Comparison of ENCODE assay signal across 11 cellular contexts in genomic region chr20:41428285-41428684, GRCh38.
DNase-seq lines count a peak whose midpoint lies in the region; ATAC-seq and TF ChIP-seq lines count a peak whose summit lies in the region.
"Had no signal": no experiment of that assay in that cellular context is flagged by ENCODE, and none has a peak within 500 bp of the region (broad histone marks: within the 10 kb centered on the region; RNA-seq: fewer than 3 reads in every experiment).

No MANE protein-coding gene starts in this region.

- ATAC-seq in activated T-cell treated with anti-CD3 and anti-CD28 coated beads, Interleukin-2, amount 50 U/mL, for 72 hours (replicated peaks in 1 of 2): peak; percentile 88 to 90
- no peak for ATAC-seq in HG03039 (IDR thresholded peaks at IDR 0.05; ENCODE audit: unreplicated experiment)

- no peak for TF ChIP-seq POLR2A in esophagus muscularis mucosa (IDR thresholded peaks at IDR 0.05; ENCODE audit: low read depth)

- H3K9me3 ChIP-seq in CD8-positive, alpha-beta memory T cell (ENCODE audit: low read length): no peaks in the 10 kb centered on the region
- H3K9me3 ChIP-seq in A673 (ENCODE audit: low read depth, low read length, poor library complexity, severe bottlenecking) (no peaks in the 10 kb centered on the region), esophagus muscularis mucosa (no peaks in the 10 kb centered on the region)

- H3K36me3 Mint-ChIP-seq in CD8-positive, alpha-beta memory T cell: peaks cover 21 to 86% (median 35%) of the 10 kb centered on the region in 3 donors
- peaks cover 13 to 15% of the 10 kb centered on the region in 2 donors for H3K36me3 Mint-ChIP-seq in activated T-cell treated with anti-CD3 and anti-CD28 coated beads, Interleukin-2, amount 50 U/mL, for 72 hours (ENCODE audit: insufficient read depth in 2 of 2)

- BruUV-seq in A673 (replicated peaks; lab: Mats Ljungman, UMichigan): no TSS peak

- POLR2A ChIA-PET in CD8-positive, alpha-beta memory T cell (lab: Charles Lee): no interaction called here
- POLR2A ChIA-PET in A673 (lab: Charles Lee; ENCODE audit: low non-redundant PET): no interaction called here

- H3K4me3 ChIP-seq in CD8-positive, alpha-beta memory T cell (ENCODE audit: low read length): no peak overlapping the region
- H3K4me3 ChIP-seq in A673 (ENCODE audit: low read depth, low read length, poor library complexity, severe bottlenecking) (no peak overlapping the region), esophagus muscularis mucosa (no peak overlapping the region)
- H3K4me3 ChIP-seq: dorsolateral prefrontal cortex had no signal

- WGBS in esophagus muscularis mucosa: 93% methylated on average over 2 of the region's 3 CpGs

- TF ChIP-seq EP300 in esophagus muscularis mucosa (IDR thresholded peaks at IDR 0.05): no peak

- H3K9me3 Mint-ChIP-seq in CD8-positive, alpha-beta memory T cell: no peaks in the 10 kb centered on the region
- peaks cover 0 to 2% of the 10 kb centered on the region in 2 donors for H3K9me3 Mint-ChIP-seq in activated T-cell treated with anti-CD3 and anti-CD28 coated beads, Interleukin-2, amount 50 U/mL, for 72 hours
- H3K9me3 Mint-ChIP-seq: type B pancreatic cell had no signal

- no peak for TF ChIP-seq CTCF in A673 (conservative IDR thresholded peaks at IDR 0.05; ENCODE audit: low read depth, low read length)
- TF ChIP-seq CTCF in esophagus muscularis mucosa (IDR thresholded peaks at IDR 0.05): no peak

- peaks cover 16% of the 10 kb centered on the region for H3K36me3 ChIP-seq in CD8-positive, alpha-beta memory T cell (ENCODE audit: insufficient read depth, low read length)
- peaks cover 5% of the 10 kb centered on the region for H3K36me3 ChIP-seq in A673 (ENCODE audit: insufficient read depth, low read length, poor library complexity, severe bottlenecking)
- peaks cover 7 to 52% (median 28%) of the 10 kb centered on the region in 4 donors for H3K36me3 ChIP-seq in esophagus muscularis mucosa

- H3K27me3 ChIP-seq in CD8-positive, alpha-beta memory T cell (ENCODE audit: insufficient read depth, low read length, poor library complexity, severe bottlenecking): no peaks in the 10 kb centered on the region
- no peaks in the 10 kb centered on the region for H3K27me3 ChIP-seq in A673 (replicated peaks; ENCODE audit: insufficient read depth, low read depth, low read length, poor library complexity)
- no peaks in the 10 kb centered on the region for H3K27me3 ChIP-seq in esophagus muscularis mucosa
- H3K27me3 ChIP-seq: dorsolateral prefrontal cortex had no signal

- no peak overlapping the region for H3K27ac ChIP-seq in CD8-positive, alpha-beta memory T cell (ENCODE audit: low read depth, low read length)
- H3K27ac ChIP-seq in A673 (ENCODE audit: low read depth, low read length, poor library complexity, severe bottlenecking): no peak overlapping the region
- no peak overlapping the region for H3K27ac ChIP-seq in esophagus muscularis mucosa (replicated peaks in 1 of 4)
- H3K27ac ChIP-seq: dorsolateral prefrontal cortex had no signal

- intact Hi-C loops in A673 (cut with micrococcal nuclease; ENCODE audit: unreplicated experiment) (no loop called here), esophagus muscularis mucosa (cut with DNase I) (no loop called here)

- H3K4me1 ChIP-seq in CD8-positive, alpha-beta memory T cell (ENCODE audit: insufficient read depth, low read length): peaks cover 23% of the 10 kb centered on the region
- peaks cover 24% of the 10 kb centered on the region for H3K4me1 ChIP-seq in A673 (ENCODE audit: insufficient read depth, low read length, poor library complexity, severe bottlenecking)
- peaks cover 7 to 58% (median 35%) of the 10 kb centered on the region in 4 donors for H3K4me1 ChIP-seq in esophagus muscularis mucosa

- peak in 3 of 5 donors; percentile 6 to 49 (median 41) for DNase-seq in CD8-positive, alpha-beta memory T cell
- peak; percentile 71 for DNase-seq in HS-5 (ENCODE audit: low read depth)
- peak; percentile 51 to 55 for DNase-seq in activated T-cell treated with anti-CD3 and anti-CD28 coated beads, Interleukin-2, amount 50 U/mL, for 72 hours
- peak; percentile 22 for DNase-seq in hepatic stellate cell (ENCODE audit: low spot score)
- no peak for DNase-seq in A673 (ENCODE audit: low spot score)
- no peak for DNase-seq in esophagus muscularis mucosa (ENCODE audit: extremely low spot score)
- no peak for DNase-seq in globus pallidus (ENCODE audit: low spot score)
- DNase-seq: dorsolateral prefrontal cortex, NCI-H446 had no signal

- no peaks in the 10 kb centered on the region for H3K27me3 Mint-ChIP-seq in CD8-positive, alpha-beta memory T cell
- no peaks in the 10 kb centered on the region for H3K27me3 Mint-ChIP-seq in activated T-cell treated with anti-CD3 and anti-CD28 coated beads, Interleukin-2, amount 50 U/mL, for 72 hours (ENCODE audit: low read depth)
- H3K27me3 Mint-ChIP-seq: type B pancreatic cell had no signal

- CTCF ChIA-PET in CD8-positive, alpha-beta memory T cell (lab: Charles Lee): interaction anchor here (0.7 to 1.3 kb wide), 2 partner anchors 18 to 19 kb away, joined by 3 read pairs; no protein-coding TSS in a partner anchor
- CTCF ChIA-PET in A673 (lab: Charles Lee): no interaction called here

- peaks cover 11 to 19% (median 16%) of the 10 kb centered on the region in 3 donors for H3K4me1 Mint-ChIP-seq in CD8-positive, alpha-beta memory T cell
- peaks cover 46% of the 10 kb centered on the region for H3K4me1 Mint-ChIP-seq in activated T-cell treated with anti-CD3 and anti-CD28 coated beads, Interleukin-2, amount 50 U/mL, for 72 hours (ENCODE audit: low read depth)

- no peak overlapping the region for H3K4me3 Mint-ChIP-seq in CD8-positive, alpha-beta memory T cell
- H3K4me3 Mint-ChIP-seq in activated T-cell treated with anti-CD3 and anti-CD28 coated beads, Interleukin-2, amount 50 U/mL, for 72 hours: peak overlapping the region; percentile 57 to 64
- H3K4me3 Mint-ChIP-seq: type B pancreatic cell had no signal

- peak overlapping the region in 5 of 8 donors; percentile 27 to 57 (median 39) for H3K27ac Mint-ChIP-seq in CD8-positive, alpha-beta memory T cell
- H3K27ac Mint-ChIP-seq in activated T-cell treated with anti-CD3 and anti-CD28 coated beads, Interleukin-2, amount 50 U/mL, for 72 hours: peak overlapping the region; percentile 81
- H3K27ac Mint-ChIP-seq: type B pancreatic cell had no signal

Comparison
In these comparisons a context has a peak if more than half of its experiments do, and no peak if none do; other contexts are left out.
1. DNase-seq: peak in CD8-positive, alpha-beta memory T cell (3 of 5), HS-5 (single experiment), activated T-cell treated with anti-CD3 and anti-CD28 coated beads, Interleukin-2, amount 50 U/mL, for 72 hours (2 of 2) and hepatic stellate cell (single experiment); none in A673 (single experiment), esophagus muscularis mucosa (single experiment) and globus pallidus (single experiment).
2. H3K4me3 Mint-ChIP-seq: peak in activated T-cell treated with anti-CD3 and anti-CD28 coated beads, Interleukin-2, amount 50 U/mL, for 72 hours (2 of 2); none in CD8-positive, alpha-beta memory T cell (0 of 7).